Comparison of ENCODE assay signal across 31 cellular contexts in genomic region chr20:25586877-25587276, GRCh38. TPM values are rescaled to one million over a fixed set of nuclear protein-coding genes. Genes with fewer than 3 reads are reported as not detected.
DNase-seq lines count a peak whose midpoint lies in the region; ATAC-seq, FAIRE-seq and TF ChIP-seq lines count a peak whose summit lies in the region.
"Had no signal": no experiment of that assay in that cellular context is flagged by ENCODE, and none has a peak within 500 bp of the region (broad histone marks: within the 10 kb centered on the region; RNA-seq: fewer than 3 reads in every experiment).

No MANE protein-coding gene starts in this region.

- DNase-seq in HepG2 (ENCODE audit: low spot score) (no peak), right lobe of liver (no peak), MG63 (peak; percentile 8), fibroblast of peridontal ligament (ENCODE audit: extremely low read depth) (peak; percentile 23), AG08396 (ENCODE audit: low spot score) (no peak), NCI-H2081 (lab: John Stamatoyannopoulos, UW) (no peak), sciatic nerve (ENCODE audit: low spot score) (no peak)
- DNase-seq: activated CD4-positive, alpha-beta T cell treated with anti-CD3 and anti-CD28 coated beads, Interleukin-2, amount 50 U/mL, for 48 hours; activated naive CD4-positive, alpha-beta T cell treated with Interleukin-2 at 50 U/mL for 16 hours; caudate nucleus; CD8-positive, alpha-beta memory T cell; cortex of kidney; DMS 273 treated with DMSO at 0.1 percent for 48 hours; effector memory CD8-positive, alpha-beta T cell; foreskin melanocyte; kidney glomerular epithelial cell; MM.1S; mucosa of descending colon; NCI-H2029; NCI-H524 treated with DMSO at 0.1 percent for 48 hours; occipital lobe; PC-9; SK-N-SH had no signal

- H3K4me3 ChIP-seq in HepG2 (replicated peaks in 1 of 3; ENCODE audit: insufficient read depth in 1 of 3, low read depth in 2 of 3, low read length in 3 of 3) = no peak overlapping the region
- no peak overlapping the region for H3K4me3 ChIP-seq in right lobe of liver
- H3K4me3 ChIP-seq in MG63 = no peak overlapping the region
- H3K4me3 ChIP-seq: lung, mucosa of descending colon, PC-9, prostate gland had no signal

- ATAC-seq in HepG2 = no peak
- no peak for ATAC-seq in right lobe of liver
- no peak for ATAC-seq in HG02938 (IDR thresholded peaks at IDR 0.05; ENCODE audit: unreplicated experiment)
- ATAC-seq in sciatic nerve = no peak
- ATAC-seq: effector memory CD8-positive, alpha-beta T cell; HCT116; mucosa of descending colon; natural killer cell treated with Interleukin-12 subunit alpha and Interleukin-12 subunit beta and Interleukin-15 and Interleukin-18, amount 100 ng/mL, for 72 hours; Right ventricle myocardium inferior had no signal

- no peak overlapping the region for H3K4me2 ChIP-seq in HepG2 (ENCODE audit: low read depth, low read length)
- H3K4me2 ChIP-seq: PC-9, SK-N-SH had no signal

- no peaks in the 10 kb centered on the region for H4K20me1 ChIP-seq in HepG2 (ENCODE audit: insufficient read depth, low read length)

- 65% methylated on average over 11 of the region's 11 CpGs for WGBS in HepG2 (ENCODE audit: low lambda C conversion rate)
- WGBS in right lobe of liver (ENCODE audit: insufficient coverage, low coverage, low lambda C conversion rate, missing lambda C conversion rate) = 73% methylated on average over 9 of the region's 11 CpGs

- H3K4me1 ChIP-seq in HepG2 (ENCODE audit: insufficient read depth, low read length) (peaks cover 41% of the 10 kb centered on the region), right lobe of liver (peaks cover 0 to 2% (median 0%) of the 10 kb centered on the region in 4 donors)
- H3K4me1 ChIP-seq: prostate gland had no signal

- POLR2A ChIA-PET in HepG2 (lab: Yijun Ruan, JAX) = interaction anchor here (4.5 kb wide), 1 partner anchor 47 kb away, joined by 47 read pairs; no protein-coding TSS in a partner anchor

- no TSS peak for BruUV-seq in HepG2 (replicated peaks; lab: Mats Ljungman, UMichigan)

- no peaks in the 10 kb centered on the region for H3K9me3 ChIP-seq in HepG2 (ENCODE audit: low read length)
- no peaks in the 10 kb centered on the region for H3K9me3 ChIP-seq in right lobe of liver
- H3K9me3 ChIP-seq in MG63 = no peaks in the 10 kb centered on the region
- H3K9me3 ChIP-seq: mucosa of descending colon, prostate gland, SK-N-SH had no signal

- no peak overlapping the region for H3K9ac ChIP-seq in HepG2 (ENCODE audit: insufficient read depth, low read depth, low read length)
- H3K9ac ChIP-seq: SK-N-SH had no signal

- in situ Hi-C loops in HepG2 (cut with HindIII; ENCODE audit: extremely low pct_ligation_motif_present, low pct_unique_long_range_greater_than_20kb) = loop anchor here (5.0 to 10.0 kb wide), 2 partner anchors 35 to 78 kb away; partner anchors contain the start of gene NANP

- peaks cover 27% of the 10 kb centered on the region for H3K79me2 ChIP-seq in HepG2 (ENCODE audit: insufficient read depth, low read length)

- no peak for FAIRE-seq in HepG2 (lab: Jason Lieb, UNC)
- FAIRE-seq: A204.1, G401.6 had no signal

- H3K36me3 ChIP-seq in HepG2 (replicated peaks in 1 of 2; ENCODE audit: control insufficient read depth in 1 of 2, insufficient read depth in 2 of 2, low read length in 2 of 2) (no peaks in the 10 kb centered on the region), right lobe of liver (no peaks in the 10 kb centered on the region), MG63 (no peaks in the 10 kb centered on the region)
- H3K36me3 ChIP-seq: prostate gland had no signal

- intact Hi-C loops in HepG2 (cut with micrococcal nuclease; ENCODE audit: unreplicated experiment) = no loop called here
- intact Hi-C loops in right lobe of liver (cut with DNase I) = no loop called here
- intact Hi-C loops in sciatic nerve (cut with DNase I) = no loop called here

- no peak overlapping the region for H3K27ac ChIP-seq in HepG2 (ENCODE audit: extremely low read length, insufficient read depth, low read length)
- no peak overlapping the region for H3K27ac ChIP-seq in right lobe of liver
- H3K27ac ChIP-seq: PC-9, prostate gland had no signal

- no peaks in the 10 kb centered on the region; a peak in 1 of 5 replicates for H3K27me3 ChIP-seq in HepG2 (ENCODE audit: control insufficient read depth in 1 of 2, insufficient read depth in 2 of 2, low read length in 2 of 2)
- no peaks in the 10 kb centered on the region for H3K27me3 ChIP-seq in right lobe of liver
- no peaks in the 10 kb centered on the region for H3K27me3 ChIP-seq in MG63

- no peak overlapping the region for H2AFZ ChIP-seq in HepG2 (ENCODE audit: low read length)
- H2AFZ ChIP-seq: PC-9 had no signal

- no peak for TF ChIP-seq CTCF in HepG2 (CRISPR knock-in tag; IDR thresholded peaks at IDR 0.05)
- no peak for TF ChIP-seq CTCF in right lobe of liver (IDR thresholded peaks at IDR 0.05)

- TF ChIP-seq EP300 in HepG2 (IDR thresholded peaks at IDR 0.05; ENCODE audit: low read depth in 2 of 2, low read length in 2 of 2) (no peak), HepG2 (CRISPR knock-in tag; IDR thresholded peaks at IDR 0.05; ENCODE audit: borderline replicate concordance) (no peak)

- CTCF ChIA-PET in HepG2 (lab: Yijun Ruan, JAX; ENCODE audit: low intra/inter-chr PET ratio, low total read pairs) = no interaction called here

- no peak for TF ChIP-seq POLR2A in HepG2 (IDR thresholded peaks at IDR 0.05; ENCODE audit: insufficient read depth in 1 of 2, low read depth in 2 of 2, low read length in 2 of 2)
- no peak for TF ChIP-seq POLR2A in right lobe of liver (IDR thresholded peaks at IDR 0.05)

- no peak for TF ChIP-seq RAD21 in HepG2 (CRISPR knock-in tag; IDR thresholded peaks at IDR 0.05)

TF ChIP-seq in HepG2, 621 proteins besides CTCF, POLR2A, EP300 and RAD21 (continues in another document):
- TF ChIP-seq FOSL2 (CRISPR knock-in tag; IDR thresholded peaks at IDR 0.05) (peak; percentile 91), ZNF790 (CRISPR knock-in tag; IDR thresholded peaks at IDR 0.05; ENCODE audit: borderline replicate concordance) (no peak), JUN (CRISPR knock-in tag; IDR thresholded peaks at IDR 0.05) (0 out of 2 replicates have a peak, but pooled peaks have one; percentile 22), CBX1 (IDR thresholded peaks at IDR 0.05; ENCODE audit: low read depth) (no peak), ZFP36L1 (CRISPR knock-in tag; IDR thresholded peaks at IDR 0.05) (0 out of 2 replicates have a peak, but pooled peaks have one; percentile 46)

RNA-seq across cellular contexts. Expression of gene NINL, which starts 1.5 kb away (rescaled TPM):
- total RNA-seq in HepG2 (2016; rRNA removed; fragmentation: Illumina TruSeq; extraction: Trizol) (23.3 and 34.3 TPM in 2 replicates), right lobe of liver (10 to 100 TPM in 1 of 6 experiments, 1 to 10 TPM in 5; 3.6 to 16.0 (median 7.1) TPM), sciatic nerve (14.8 TPM)
- 7.4 and 10.8 TPM in 2 replicates for total RNA-seq in HepG2 (2016; cell fraction: cytosol; rRNA removed; fragmentation: Illumina TruSeq; extraction: Trizol; ENCODE audit: low read depth)
- 20.1 and 34.4 TPM in 2 replicates for total RNA-seq in HepG2 (2016; cell fraction: insoluble cytoplasmic fraction; rRNA removed; fragmentation: Illumina TruSeq; extraction: Trizol)
- 11.6 and 15.7 TPM in 2 replicates for total RNA-seq in HepG2 (2016; cell fraction: membrane; rRNA removed; fragmentation: Illumina TruSeq; extraction: Trizol)
- total RNA-seq in HepG2 (2016; cell fraction: nucleus; rRNA removed; fragmentation: Illumina TruSeq; extraction: Trizol) = 37.4 and 38.1 TPM in 2 replicates
- polyA plus RNA-seq in HepG2 (2011; rRNA removed) = 32.3 and 34.6 TPM in 2 replicates
- 24.8 and 25.8 TPM in 2 replicates for polyA plus RNA-seq in HepG2 (2011; cell fraction: cytosol; rRNA removed)
- 114 and 118 TPM in 2 replicates for polyA plus RNA-seq in HepG2 (2011; cell fraction: nucleus; rRNA removed)
- polyA plus RNA-seq in HepG2 (2012) = 38.7 and 42.0 TPM in 2 replicates
- 3.0 and 3.7 TPM in 2 replicates for polyA plus RNA-seq in HepG2 (2016; cell fraction: cytosol; fragmentation: Illumina TruSeq; extraction: Trizol; ENCODE audit: low read depth)
- 19.3 and 24.8 TPM in 2 replicates for polyA plus RNA-seq in HepG2 (2016; cell fraction: insoluble cytoplasmic fraction; fragmentation: Illumina TruSeq; extraction: Trizol; ENCODE audit: low read depth)
- 8.1 TPM in 2 replicates for polyA plus RNA-seq in HepG2 (2016; cell fraction: membrane; fragmentation: Illumina TruSeq; extraction: Trizol; ENCODE audit: low read depth)
- 90.8 and 96.3 TPM in 2 replicates for polyA plus RNA-seq in HepG2 (2016; cell fraction: nucleus; fragmentation: Illumina TruSeq; extraction: Trizol; ENCODE audit: insufficient read depth, low read depth)
- 1.7 and 32.6 TPM in 2 replicates for polyA minus RNA-seq in HepG2 (2011; rRNA and poly(A)+ RNA removed; ENCODE audit: low replicate concordance)
- 6.9 and 8.0 TPM in 2 replicates for polyA minus RNA-seq in HepG2 (2011; cell fraction: cytosol; rRNA and poly(A)+ RNA removed)
- 46.9 and 49.6 TPM in 2 replicates for polyA minus RNA-seq in HepG2 (2011; cell fraction: nucleus; rRNA and poly(A)+ RNA removed)
- 3.2 and 9.0 TPM in 2 replicates for total RNA-seq in MG63 (2014; rRNA removed; shearing (Covaris generic); ENCODE audit: low replicate concordance)

RNA-seq across cellular contexts. Expression of gene NANP, which starts 36.9 kb away (rescaled TPM):
- total RNA-seq in HepG2 (2016; rRNA removed; fragmentation: Illumina TruSeq; extraction: Trizol) = 21.5 and 31.0 TPM in 2 replicates
- 3.5 and 3.6 TPM in 2 replicates for total RNA-seq in HepG2 (2016; cell fraction: cytosol; rRNA removed; fragmentation: Illumina TruSeq; extraction: Trizol; ENCODE audit: low read depth)
- 22.0 and 31.9 TPM in 2 replicates for total RNA-seq in HepG2 (2016; cell fraction: insoluble cytoplasmic fraction; rRNA removed; fragmentation: Illumina TruSeq; extraction: Trizol)
- total RNA-seq in HepG2 (2016; cell fraction: membrane; rRNA removed; fragmentation: Illumina TruSeq; extraction: Trizol) = 15.3 and 16.9 TPM in 2 replicates
- 15.0 and 17.4 TPM in 2 replicates for total RNA-seq in HepG2 (2016; cell fraction: nucleus; rRNA removed; fragmentation: Illumina TruSeq; extraction: Trizol)
- polyA plus RNA-seq in HepG2 (2011; rRNA removed) = 8.6 and 8.9 TPM in 2 replicates
- 6.1 and 8.7 TPM in 2 replicates for polyA plus RNA-seq in HepG2 (2011; cell fraction: cytosol; rRNA removed)
- 3.6 and 5.3 TPM in 2 replicates for polyA plus RNA-seq in HepG2 (2011; cell fraction: nucleus; rRNA removed)
- 9.3 and 12.7 TPM in 2 replicates for polyA plus RNA-seq in HepG2 (2012)
- 1.2 and 1.4 TPM in 2 replicates for polyA plus RNA-seq in HepG2 (2016; cell fraction: cytosol; fragmentation: Illumina TruSeq; extraction: Trizol; ENCODE audit: low read depth)
- 27.2 and 29.9 TPM in 2 replicates for polyA plus RNA-seq in HepG2 (2016; cell fraction: insoluble cytoplasmic fraction; fragmentation: Illumina TruSeq; extraction: Trizol; ENCODE audit: low read depth)
- 5.8 and 6.1 TPM in 2 replicates for polyA plus RNA-seq in HepG2 (2016; cell fraction: membrane; fragmentation: Illumina TruSeq; extraction: Trizol; ENCODE audit: low read depth)
- 15.0 and 15.3 TPM in 2 replicates for polyA plus RNA-seq in HepG2 (2016; cell fraction: nucleus; fragmentation: Illumina TruSeq; extraction: Trizol; ENCODE audit: insufficient read depth, low read depth)
- 2.8 and 8.0 TPM in 2 replicates for polyA minus RNA-seq in HepG2 (2011; rRNA and poly(A)+ RNA removed; ENCODE audit: low replicate concordance)
- polyA minus RNA-seq in HepG2 (2011; cell fraction: cytosol; rRNA and poly(A)+ RNA removed) = 8.9 and 9.8 TPM in 2 replicates
- polyA minus RNA-seq in HepG2 (2011; cell fraction: nucleus; rRNA and poly(A)+ RNA removed) = 22.1 and 25.1 TPM in 2 replicates
- total RNA-seq in right lobe of liver = 1 to 10 TPM; 1.8 to 3.3 (median 2.4) TPM
- total RNA-seq in MG63 (2014; rRNA removed; shearing (Covaris generic); ENCODE audit: low replicate concordance) = 1.2 and 3.1 TPM in 2 replicates
- 4.6 TPM for total RNA-seq in sciatic nerve

Comparison
In these comparisons a context has a peak if more than half of its experiments do, and no peak if none do; other contexts are left out.
1. DNase-seq: peak in MG63 (single experiment) and fibroblast of peridontal ligament (single experiment); none in HepG2 (single experiment), right lobe of liver (0 of 3), AG08396 (single experiment), NCI-H2081 (0 of 2) and sciatic nerve (single experiment).